1 cellular context compared by ENCODE assay signal in genomic region chr3:189721873-189722665, GRCh38.
TF ChIP-seq lines count a peak whose summit lies in the region.

No MANE protein-coding gene starts in this region.

TF ChIP-seq in H1, 55 proteins besides CTCF, POLR2A, EP300 and RAD21 (continued from another document):
- TF ChIP-seq ATF3 (IDR thresholded peaks at IDR 0.05; ENCODE audit: insufficient read depth, low read depth, low read length) (no peak), PHF8 (conservative IDR thresholded peaks at IDR 0.05; ENCODE audit: low read depth, low read length) (no peak), CHD1 (IDR thresholded peaks at IDR 0.05; ENCODE audit: low read depth, low read length) (no peak), SAP30 (IDR thresholded peaks at IDR 0.05; ENCODE audit: insufficient read depth, insufficient replicate concordance, low read length) (no peak), TCF12 (IDR thresholded peaks at IDR 0.05; ENCODE audit: low read depth, low read length) (no peak), CBX8 (IDR thresholded peaks at IDR 0.05; ENCODE audit: borderline replicate concordance, low read depth, low read length) (no peak)
